ENCODE assay signal across 8 cellular contexts in the genomic region with DNA sequence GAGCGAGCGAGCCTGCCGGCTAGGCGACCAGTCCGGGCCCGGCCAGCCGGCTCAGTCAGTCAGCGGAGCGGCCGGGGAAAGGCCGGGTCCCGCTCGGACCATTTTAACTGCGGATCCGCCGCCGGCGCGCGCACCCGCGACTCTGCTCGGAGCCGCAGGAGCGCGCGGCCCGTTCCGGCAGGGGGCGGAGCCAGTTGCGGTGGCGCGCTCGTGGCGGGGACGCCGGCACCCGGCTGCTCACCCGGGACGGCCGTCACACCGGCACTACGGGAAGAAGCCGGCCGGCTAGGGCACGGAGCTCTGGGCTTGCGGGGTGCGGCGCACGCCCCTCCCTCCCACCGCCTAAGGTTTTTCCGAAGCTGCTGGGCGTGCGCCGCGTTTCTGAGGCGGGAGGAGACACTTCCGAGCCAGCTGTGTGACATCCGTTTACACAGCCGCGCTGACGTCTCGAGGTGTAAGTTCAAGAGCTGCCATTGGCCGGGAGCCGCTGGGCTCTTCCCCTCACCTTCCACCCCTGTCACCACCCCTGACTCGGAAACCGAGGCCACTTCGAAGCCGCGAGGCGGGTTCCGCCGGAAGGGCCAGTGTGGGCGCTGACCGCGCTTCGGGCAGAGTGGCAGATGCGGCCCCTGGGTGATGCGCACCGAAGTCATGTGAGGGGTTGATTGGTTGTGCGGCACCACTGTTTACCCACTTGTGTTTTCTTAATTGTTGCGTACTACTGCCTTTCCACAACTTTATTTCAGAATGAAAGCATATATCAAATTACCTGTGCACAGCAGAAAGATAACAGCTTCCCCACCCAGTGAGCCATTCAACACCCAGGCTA. TPM values are rescaled to one million over a fixed set of nuclear protein-coding genes. Genes with fewer than 3 reads are reported as not detected.
A peak's percentile ranks its signal among the peaks of the same experiment; 100 is the strongest.
DNase-seq lines count a peak whose midpoint lies in the region; ATAC-seq and TF ChIP-seq lines count a peak whose summit lies in the region.

TSS of gene FBXL17 (minus strand) at position 144 of the 829 bp plus-strand sequence.

- H2BK12ac ChIP-seq in trophoblast cell (ENCODE audit: low read length) = no peak within 1 kb of the TSS

- peak within 1 kb of the TSS; percentile 82 for H2AFZ ChIP-seq in trophoblast cell (ENCODE audit: insufficient read depth, low read length, poor library complexity)

- TF ChIP-seq CTCF in cardiac muscle cell (IDR thresholded peaks at IDR 0.05; ENCODE audit: low read depth, low read length) (no peak), transverse colon (IDR thresholded peaks at IDR 0.05) (peak in 1 of 5 experiments; percentile 6)

- H3K79me2 ChIP-seq in trophoblast cell (ENCODE audit: control insufficient read depth, insufficient read depth, low read length, poor library complexity) = peaks cover 14% of the 10 kb centered on the region

- H3K18ac ChIP-seq in trophoblast cell (ENCODE audit: low read length) = peak within 1 kb of the TSS; percentile 89

- H3K36me3 ChIP-seq in cardiac muscle cell (no peaks in the 10 kb centered on the region), trophoblast cell (ENCODE audit: control insufficient read depth in 1 of 2, insufficient read depth in 2 of 2, low read length in 2 of 2) (no peaks in the 10 kb centered on the region), transverse colon (no peaks in the 10 kb centered on the region)

- peak within 1 kb of the TSS; percentile 85 for H3K9ac ChIP-seq in trophoblast cell (ENCODE audit: low read length)

- peak within 1 kb of the TSS; percentile 84 for H3K4me3 Mint-ChIP-seq in activated naive CD8-positive, alpha-beta T cell treated with anti-CD3 and anti-CD28 coated beads, Interleukin-2, amount 50 U/mL, for 24 hours

- H3K9me3 Mint-ChIP-seq in activated naive CD8-positive, alpha-beta T cell treated with anti-CD3 and anti-CD28 coated beads, Interleukin-2, amount 50 U/mL, for 24 hours = peaks cover 4% of the 10 kb centered on the region

- peak within 1 kb of the TSS; percentile 88 for H3K27ac Mint-ChIP-seq in activated naive CD8-positive, alpha-beta T cell treated with anti-CD3 and anti-CD28 coated beads, Interleukin-2, amount 50 U/mL, for 24 hours

- TF ChIP-seq POLR2A in GM10847 (IDR thresholded peaks at IDR 0.05; ENCODE audit: extremely low read depth, insufficient read length) = peak; percentile 63
- peak; percentile 84 for TF ChIP-seq POLR2A in transverse colon (IDR thresholded peaks at IDR 0.05)

- no CpG with 5 or more reads among the region's 82 CpGs for WGBS in trophoblast cell (ENCODE audit: extremely low coverage, insufficient coverage, insufficient read length)
- WGBS in transverse colon (ENCODE audit: low coverage in 1 of 2), 2 donors = 0% methylated on average over 48 of the region's 82 CpGs; no CpG with 5 or more reads in 1 of the 2 donors

- in situ Hi-C loops in transverse colon (cut with MboI; ENCODE audit: low pct_ligation_motif_present in 1 of 4, low pct_unique_long_range_greater_than_20kb in 1 of 4, low sequenced_read_pairs in 3 of 4) = loop anchor here in 1 of 4 donors (25.0 kb wide), 1 partner anchor 1030 kb away; the partner anchor contains the start of gene PJA2

- H3K79me1 ChIP-seq in trophoblast cell (ENCODE audit: low read length) = peaks cover 15% of the 10 kb centered on the region

- H4K91ac ChIP-seq in trophoblast cell (ENCODE audit: low read depth, low read length) = peak within 1 kb of the TSS; percentile 90

- peak within 1 kb of the TSS; percentile 76 for H3K4me2 ChIP-seq in trophoblast cell (ENCODE audit: low read length)

- H3K4me1 ChIP-seq in cardiac muscle cell (ENCODE audit: low read depth) (peaks cover 8% of the 10 kb centered on the region), trophoblast cell (ENCODE audit: control insufficient read depth in 1 of 2, insufficient read depth in 2 of 2, low read length in 2 of 2) (peaks cover 0 to 2% of the 10 kb centered on the region in 2 experiments), transverse colon (peaks cover 0 to 26% (median 14%) of the 10 kb centered on the region in 4 donors)

- H3K4me1 Mint-ChIP-seq in activated naive CD8-positive, alpha-beta T cell treated with anti-CD3 and anti-CD28 coated beads, Interleukin-2, amount 50 U/mL, for 24 hours = peaks cover 28% of the 10 kb centered on the region

- no peaks in the 10 kb centered on the region for H3K9me3 ChIP-seq in cardiac muscle cell (ENCODE audit: low read depth)
- no peaks in the 10 kb centered on the region for H3K9me3 ChIP-seq in trophoblast cell (ENCODE audit: insufficient read depth, low read depth, low read length)
- no peaks in the 10 kb centered on the region for H3K9me3 ChIP-seq in transverse colon

- no peaks in the 10 kb centered on the region for H3K27me3 Mint-ChIP-seq in activated naive CD8-positive, alpha-beta T cell treated with anti-CD3 and anti-CD28 coated beads, Interleukin-2, amount 50 U/mL, for 24 hours

- intact Hi-C loops in transverse colon (cut with DNase I; ENCODE audit: low total_unique reads) = no loop called here

- peak; percentile 77 for ATAC-seq in HG02642 (IDR thresholded peaks at IDR 0.05; ENCODE audit: poor library complexity, unreplicated experiment)
- ATAC-seq in activated naive CD8-positive, alpha-beta T cell treated with anti-CD3 and anti-CD28 coated beads, Interleukin-2, amount 50 U/mL, for 24 hours = peak; percentile 87

- DNase-seq in NCI-H1105 treated with DMSO at 0.1 percent for 48 hours (lab: John Stamatoyannopoulos, UW) = peak; percentile 74
- DNase-seq in SW 1271 (lab: John Stamatoyannopoulos, UW) = peak; percentile 97
- peak; percentile 89 for DNase-seq in activated naive CD8-positive, alpha-beta T cell treated with anti-CD3 and anti-CD28 coated beads, Interleukin-2, amount 50 U/mL, for 24 hours
- DNase-seq in cardiac muscle cell (ENCODE audit: low read depth in 1 of 2, low spot score in 1 of 2) = peak; percentile 96 to 97
- peak; percentile 95 to 97 for DNase-seq in trophoblast cell
- peak; percentile 96 for DNase-seq in transverse colon

- peak within 1 kb of the TSS; percentile 95 for H4K12ac ChIP-seq in trophoblast cell (ENCODE audit: low read depth, low read length)

- peak within 1 kb of the TSS; percentile 86 for H2BK120ac ChIP-seq in trophoblast cell (ENCODE audit: insufficient read depth, low read length, poor library complexity)

- H4K8ac ChIP-seq in trophoblast cell (ENCODE audit: low read depth, low read length) = peak within 1 kb of the TSS; percentile 100

- peaks cover 7% of the 10 kb centered on the region for H3K36me3 Mint-ChIP-seq in activated naive CD8-positive, alpha-beta T cell treated with anti-CD3 and anti-CD28 coated beads, Interleukin-2, amount 50 U/mL, for 24 hours (ENCODE audit: low read depth)

- H3K27ac ChIP-seq in cardiac muscle cell (peak within 1 kb of the TSS; percentile 93), trophoblast cell (ENCODE audit: low read depth, low read length) (peak within 1 kb of the TSS; percentile 92), transverse colon (peak within 1 kb of the TSS; percentile 98 to 99 (median 98))

- H2AK5ac ChIP-seq in trophoblast cell (ENCODE audit: low read length) = peak within 1 kb of the TSS; percentile 34

- no peak for TF ChIP-seq EP300 in transverse colon (IDR thresholded peaks at IDR 0.05; ENCODE audit: low read depth)

- H3K4me3 ChIP-seq in cardiac muscle cell (peak within 1 kb of the TSS; percentile 58), trophoblast cell (ENCODE audit: low read depth, low read length) (peak within 1 kb of the TSS; percentile 91), transverse colon (peak within 1 kb of the TSS; percentile 71 to 86 (median 80))

- no peak within 1 kb of the TSS for H3K23ac ChIP-seq in trophoblast cell (ENCODE audit: low read length)

- peak within 1 kb of the TSS; percentile 95 for H3K14ac ChIP-seq in trophoblast cell (ENCODE audit: low read length)

- H3K4ac ChIP-seq in trophoblast cell (ENCODE audit: low read depth, low read length) = peak within 1 kb of the TSS; percentile 44

- peak within 1 kb of the TSS; percentile 60 for H2BK5ac ChIP-seq in trophoblast cell (ENCODE audit: low read depth, low read length, poor library complexity)

- H3K27me3 ChIP-seq in cardiac muscle cell (no peaks in the 10 kb centered on the region), trophoblast cell (ENCODE audit: insufficient read depth, low read length) (no peaks in the 10 kb centered on the region), transverse colon (no peaks in the 10 kb centered on the region)

RNA-seq across cellular contexts. Expression of gene FBXL17, which starts in this region (rescaled TPM):
- 20.7 and 22.9 TPM in 2 replicates for total RNA-seq in cardiac muscle cell
- 18.3 and 19.0 TPM in 2 replicates for polyA plus RNA-seq in cardiac muscle cell
- polyA plus RNA-seq in trophoblast cell (2013) = 5.2 and 5.3 TPM in 2 replicates
- 10 to 100 TPM; 17.7 to 99.5 (median 24.6) TPM for total RNA-seq in transverse colon

Comparison
In these comparisons a context has a peak if more than half of its experiments do, and no peak if none do; other contexts are left out.
1. Peak in every context shown above with its lines: DNase-seq, ATAC-seq, H3K4me3 ChIP-seq and H3K27ac ChIP-seq.